In genomic region chr16:4726616-4727015, GRCh38 we compare ENCODE assay signal across 20 cellular contexts. TPM values are rescaled to one million over a fixed set of nuclear protein-coding genes. Genes with fewer than 3 reads are reported as not detected.
DNase-seq lines count a peak whose midpoint lies in the region; ATAC-seq, FAIRE-seq and TF ChIP-seq lines count a peak whose summit lies in the region.
"Had no signal": no experiment of that assay in that cellular context is flagged by ENCODE, and none has a peak within 500 bp of the region (broad histone marks: within the 10 kb centered on the region; RNA-seq: fewer than 3 reads in every experiment).

No MANE protein-coding gene starts in this region.

- H3K27me3 Mint-ChIP-seq in H9 (ENCODE audit: low read depth) = no peaks in the 10 kb centered on the region
- H3K27me3 Mint-ChIP-seq in activated CD4-positive, alpha-beta T cell treated with anti-CD3 and anti-CD28 coated beads for 36 hours = no peaks in the 10 kb centered on the region
- H3K27me3 Mint-ChIP-seq: CD4-positive, alpha-beta memory T cell had no signal

- H2BK5ac ChIP-seq in H9 (ENCODE audit: insufficient read length, low read length) = no peak overlapping the region
- H2BK5ac ChIP-seq in mesendoderm (ENCODE audit: low read length) = no peak overlapping the region

- H2BK15ac ChIP-seq in H9 (ENCODE audit: low read depth, low read length) (no peak overlapping the region), mesendoderm (replicated peaks; ENCODE audit: low read depth) (no peak overlapping the region)

- H3K27ac ChIP-seq in H9 (ENCODE audit: insufficient read length, low read depth, low read length) (no peak overlapping the region), RWPE1 (peak overlapping the region; percentile 2; the same call in 1 of the 2 replicates), kidney (ENCODE audit: low read depth in 2 of 2, low read length in 2 of 2) (no peak overlapping the region), osteoblast (ENCODE audit: low read depth, low read length) (no peak overlapping the region), mesendoderm (ENCODE audit: low read depth, low read length) (no peak overlapping the region), foreskin keratinocyte (no peak overlapping the region)
- H3K27ac ChIP-seq: GM23248 had no signal

- H4K91ac ChIP-seq in H9 (ENCODE audit: insufficient read length, low read depth, low read length) = no peak overlapping the region

- H4K5ac ChIP-seq in H9 (ENCODE audit: insufficient read length, low read depth, low read length) (no peak overlapping the region), mesendoderm (ENCODE audit: low read length) (no peak overlapping the region)

- WGBS in H9 (ENCODE audit: extremely low coverage, insufficient read length, low lambda C conversion rate) = no CpG with 5 or more reads among the region's 18 CpGs
- no CpG with 5 or more reads among the region's 18 CpGs for WGBS in mesendoderm (ENCODE audit: extremely low coverage, insufficient coverage, low lambda C conversion rate)

- H3K14ac ChIP-seq in H9 (ENCODE audit: insufficient read depth, low read length) = no peak overlapping the region

- H3K4ac ChIP-seq in H9 (ENCODE audit: low read depth, low read length) (no peak overlapping the region), mesendoderm (ENCODE audit: low read depth, low read length) (no peak overlapping the region)

- ATAC-seq in activated CD4-positive, alpha-beta T cell treated with anti-CD3 and anti-CD28 coated beads for 36 hours = no peak
- no peak for ATAC-seq in foreskin keratinocyte
- ATAC-seq: HCT116 had no signal

- no peak overlapping the region for H3K4me3 ChIP-seq in kidney (ENCODE audit: low read length in 2 of 2)
- no peak overlapping the region for H3K4me3 ChIP-seq in osteoblast (ENCODE audit: insufficient read depth, low read length)
- H3K4me3 ChIP-seq in mesendoderm (ENCODE audit: low read length) = no peak overlapping the region
- H3K4me3 ChIP-seq: GM23248 had no signal

- POLR2A ChIA-PET in RWPE1 (lab: Yijun Ruan, JAX; ENCODE audit: low non-redundant PET) = no interaction called here
- POLR2A ChIA-PET in activated CD4-positive, alpha-beta T cell treated with anti-CD3 and anti-CD28 coated beads for 36 hours (lab: Charles Lee) = no interaction called here

- H3K36me3 ChIP-seq in kidney (ENCODE audit: control insufficient read depth in 1 of 2, insufficient read depth in 2 of 2, low read length in 2 of 2) (peaks cover 22 to 27% of the 10 kb centered on the region in 2 donors), osteoblast (ENCODE audit: insufficient read depth, low read length) (peaks cover 47% of the 10 kb centered on the region), mesendoderm (ENCODE audit: control insufficient read depth, insufficient read depth, low read length) (peaks cover 13% of the 10 kb centered on the region)

- H3K23ac ChIP-seq in H9 (ENCODE audit: insufficient read length, low read depth, low read length) (no peak overlapping the region), mesendoderm (ENCODE audit: low read length) (no peak overlapping the region)

- H2BK20ac ChIP-seq in H9 (ENCODE audit: low read depth, low read length, poor library complexity, severe bottlenecking) = no peak overlapping the region

- H4K8ac ChIP-seq in H9 (replicated peaks; ENCODE audit: insufficient read length, low read depth, low read length) (no peak overlapping the region), mesendoderm (ENCODE audit: low read depth, low read length) (no peak overlapping the region)

- CTCF ChIA-PET in RWPE1 (lab: Yijun Ruan, JAX) = interaction anchor here (0.6 kb wide), 1 partner anchor 1744 kb away, joined by 3 read pairs; no protein-coding TSS in a partner anchor
- CTCF ChIA-PET in activated CD4-positive, alpha-beta T cell treated with anti-CD3 and anti-CD28 coated beads for 36 hours (lab: Charles Lee) = no interaction called here

- H3K27me3 ChIP-seq in H9 (ENCODE audit: insufficient read depth, low read length) (no peaks in the 10 kb centered on the region), osteoblast (ENCODE audit: insufficient read depth, low read length) (no peaks in the 10 kb centered on the region), mesendoderm (ENCODE audit: insufficient read depth, low read length, poor library complexity) (no peaks in the 10 kb centered on the region), foreskin keratinocyte (no peaks in the 10 kb centered on the region)

- H3K9me3 Mint-ChIP-seq in H9 = no peaks in the 10 kb centered on the region; a peak in 1 of 5 replicates
- H3K9me3 Mint-ChIP-seq in activated CD4-positive, alpha-beta T cell treated with anti-CD3 and anti-CD28 coated beads for 36 hours (ENCODE audit: low read depth) = no peaks in the 10 kb centered on the region
- H3K9me3 Mint-ChIP-seq: CD4-positive, alpha-beta memory T cell had no signal

- H3K79me2 ChIP-seq in H9 (ENCODE audit: insufficient read depth, low read length) = 0 out of 2 replicates have a peak, but pooled peaks cover 2% of the 10 kb centered on the region
- peaks cover 12% of the 10 kb centered on the region for H3K79me2 ChIP-seq in osteoblast (ENCODE audit: insufficient read depth, low read length)
- H3K79me2 ChIP-seq in mesendoderm (ENCODE audit: control insufficient read depth, insufficient read depth, low read length) = no peaks in the 10 kb centered on the region

- peak overlapping the region in 2 of 3 experiments; percentile 57 to 60; a peak in 3 of 7 replicates for H3K27ac Mint-ChIP-seq in H9
- no peak overlapping the region for H3K27ac Mint-ChIP-seq in activated CD4-positive, alpha-beta T cell treated with anti-CD3 and anti-CD28 coated beads for 36 hours
- H3K27ac Mint-ChIP-seq: CD4-positive, alpha-beta memory T cell had no signal

- FAIRE-seq in kidney (lab: Jason Lieb, UNC) = no peak
- no peak for FAIRE-seq in GM12892 (lab: Jason Lieb, UNC)
- FAIRE-seq: G401.6, GM19239, H1 had no signal

- H3K4me1 ChIP-seq in H9 (ENCODE audit: insufficient read depth, low read length) = no peaks in the 10 kb centered on the region
- H3K4me1 ChIP-seq in kidney (ENCODE audit: control insufficient read depth in 1 of 2, insufficient read depth in 1 of 2, low read depth in 1 of 2, low read length in 2 of 2) = no peaks in the 10 kb centered on the region
- H3K4me1 ChIP-seq in osteoblast (ENCODE audit: insufficient read depth, low read length) = no peaks in the 10 kb centered on the region
- H3K4me1 ChIP-seq in mesendoderm (ENCODE audit: control insufficient read depth, low read depth, low read length) = no peaks in the 10 kb centered on the region
- H3K4me1 ChIP-seq in foreskin keratinocyte = no peaks in the 10 kb centered on the region

- H3K4me1 Mint-ChIP-seq in H9 = no peaks in the 10 kb centered on the region
- H3K4me1 Mint-ChIP-seq in activated CD4-positive, alpha-beta T cell treated with anti-CD3 and anti-CD28 coated beads for 36 hours = no peaks in the 10 kb centered on the region

- H2AK5ac ChIP-seq in H9 (ENCODE audit: insufficient read length, low read length) = no peak overlapping the region
- no peak overlapping the region for H2AK5ac ChIP-seq in mesendoderm (ENCODE audit: low read length)

- intact Hi-C loops in kidney (cut with DNase I) = no loop called here
- intact Hi-C loops in activated CD4-positive, alpha-beta T cell treated with anti-CD3 and anti-CD28 coated beads for 36 hours (cut with DNase I, micrococcal nuclease) = no loop called here

- no peak for DNase-seq in H9
- no peak for DNase-seq in RWPE1 (ENCODE audit: low spot score)
- peak; percentile 46 for DNase-seq in kidney
- peak; percentile 37 for DNase-seq in osteoblast (ENCODE audit: insufficient read length, low spot score, missing footprints)
- DNase-seq in activated CD4-positive, alpha-beta T cell treated with anti-CD3 and anti-CD28 coated beads for 36 hours = no peak
- no peak for DNase-seq in mesendoderm
- DNase-seq in GM12892 (ENCODE audit: insufficient read length) = no peak
- no peak for DNase-seq in foreskin keratinocyte
- DNase-seq: C1 segment of cervical spinal cord; Calu3; CD4-positive, alpha-beta memory T cell; COR-L47; DMS153; DND-41; GM23248; H7 had no signal

- H2AFZ ChIP-seq in H9 (ENCODE audit: low read length) = no peak overlapping the region
- H2AFZ ChIP-seq in osteoblast (ENCODE audit: low read length) = no peak overlapping the region
- H2AFZ ChIP-seq: GM23248 had no signal

- H3K4me2 ChIP-seq in H9 (ENCODE audit: insufficient read depth, insufficient read length, low read length) (no peak overlapping the region), osteoblast (ENCODE audit: insufficient read depth, low read length) (no peak overlapping the region), mesendoderm (ENCODE audit: low read length) (no peak overlapping the region)

- H3K4me3 Mint-ChIP-seq in H9 = no peak overlapping the region
- H3K4me3 Mint-ChIP-seq in activated CD4-positive, alpha-beta T cell treated with anti-CD3 and anti-CD28 coated beads for 36 hours = no peak overlapping the region
- H3K4me3 Mint-ChIP-seq: CD4-positive, alpha-beta memory T cell had no signal

- TF ChIP-seq POLR2A in GM12892 (IDR thresholded peaks at IDR 0.05; ENCODE audit: low read depth, low read length) = no peak

- H3K79me1 ChIP-seq in H9 (ENCODE audit: insufficient read depth, low read depth, low read length, poor library complexity, severe bottlenecking) (peaks cover 3% of the 10 kb centered on the region), mesendoderm (ENCODE audit: low read length) (peaks cover 6% of the 10 kb centered on the region)

- H2BK12ac ChIP-seq in H9 (ENCODE audit: insufficient read length, low read depth, low read length) = no peak overlapping the region

- no peaks in the 10 kb centered on the region for H3K9me3 ChIP-seq in H9 (ENCODE audit: control insufficient read depth, low read depth, low read length)
- H3K9me3 ChIP-seq in kidney (ENCODE audit: control insufficient read depth in 1 of 2, low read length in 2 of 2) = no peaks in the 10 kb centered on the region
- no peaks in the 10 kb centered on the region for H3K9me3 ChIP-seq in osteoblast (ENCODE audit: low read depth, low read length)

- H3K18ac ChIP-seq in H9 (ENCODE audit: insufficient read length, low read depth, low read length) (no peak overlapping the region), mesendoderm (ENCODE audit: low read length) (no peak overlapping the region)

- no peak overlapping the region for H3K56ac ChIP-seq in H9 (ENCODE audit: insufficient read length, low read depth, low read length)
- no peak overlapping the region for H3K56ac ChIP-seq in mesendoderm (ENCODE audit: low read length)

- H3K9ac ChIP-seq in H9 (ENCODE audit: extremely low read depth, insufficient read length, low read length) (no peak overlapping the region), kidney (ENCODE audit: low read length in 2 of 2) (no peak overlapping the region), mesendoderm (ENCODE audit: low read length) (no peak overlapping the region)
- H3K9ac ChIP-seq: GM23248 had no signal

- H2BK120ac ChIP-seq in H9 (ENCODE audit: low read depth, low read length, poor library complexity, severe bottlenecking) = no peak overlapping the region
- no peak overlapping the region for H2BK120ac ChIP-seq in mesendoderm (ENCODE audit: low read depth, low read length)

- H4K20me1 ChIP-seq in H9 (ENCODE audit: control insufficient read depth, insufficient read depth, insufficient read length) (no peaks in the 10 kb centered on the region), osteoblast (ENCODE audit: insufficient read depth, low read length) (no peaks in the 10 kb centered on the region)

- TF ChIP-seq CTCF in H9 (conservative IDR thresholded peaks at IDR 0.05) (no peak), RWPE1 (conservative IDR thresholded peaks at IDR 0.05; ENCODE audit: low read depth) (no peak), kidney (IDR thresholded peaks at IDR 0.05; ENCODE audit: borderline replicate concordance, extremely low read depth, insufficient read depth) (no peak), osteoblast (IDR thresholded peaks at IDR 0.05; ENCODE audit: extremely low read depth, low read depth, low read length) (no peak), foreskin keratinocyte (conservative IDR thresholded peaks at IDR 0.05) (no peak)

- no peak overlapping the region for H3T11ph ChIP-seq in H9 (ENCODE audit: low read length)

- peaks cover 8 to 65% (median 49%) of the 10 kb centered on the region in 3 experiments for H3K36me3 Mint-ChIP-seq in H9 (ENCODE audit: insufficient read depth in 1 of 3, low read depth in 3 of 3)
- H3K36me3 Mint-ChIP-seq in activated CD4-positive, alpha-beta T cell treated with anti-CD3 and anti-CD28 coated beads for 36 hours (ENCODE audit: low read depth) = peaks cover 25% of the 10 kb centered on the region

- no peaks in the 10 kb centered on the region for H3K23me2 ChIP-seq in H9 (ENCODE audit: insufficient read length, low read depth, low read length, poor library complexity, severe bottlenecking)

RNA-seq across cellular contexts. Expression of gene ANKS3, which starts 7.5 kb away (rescaled TPM):
- total RNA-seq in H9 (2021) (27.3 and 32.0 TPM in 2 replicates), kidney (27.6 TPM), osteoblast (31.2 and 39.4 TPM in 2 replicates), foreskin keratinocyte (9.2 and 10.9 TPM in 2 replicates)
- polyA plus RNA-seq in kidney (ENCODE audit: insufficient read depth, low read depth, low replicate concordance) (20.7 TPM), foreskin keratinocyte (7.4 and 8.6 TPM in 2 replicates)
- total RNA-seq in activated CD4-positive, alpha-beta T cell treated with anti-CD3 and anti-CD28 coated beads for 36 hours = 10 to 100 TPM; 12.1 to 14.1 TPM
- polyA plus RNA-seq in mesendoderm (2013, experiment 1 of 2) = 6.4 TPM
- polyA plus RNA-seq in mesendoderm (2013, experiment 2 of 2) = 6.7 TPM
- polyA plus RNA-seq in GM12892 (2012; ENCODE audit: missing spikeins) = 6.8 TPM

RNA-seq across cellular contexts. Expression of gene DNAAF8, which starts 7.7 kb away (rescaled TPM):
- total RNA-seq in H9 (2021) = 0.33 and 0.39 TPM in 2 replicates
- 1.8 TPM for total RNA-seq in kidney
- polyA plus RNA-seq in kidney (ENCODE audit: insufficient read depth, low read depth, low replicate concordance) = 4.0 TPM
- 1.1 and 2.7 TPM in 2 replicates for total RNA-seq in osteoblast
- total RNA-seq in activated CD4-positive, alpha-beta T cell treated with anti-CD3 and anti-CD28 coated beads for 36 hours = under 1 TPM; 0.11 to 0.16 TPM
- 0.35 TPM for polyA plus RNA-seq in mesendoderm (2013, experiment 1 of 2)
- polyA plus RNA-seq in mesendoderm (2013, experiment 2 of 2) = 0.25 TPM
- polyA plus RNA-seq in GM12892 (2012; ENCODE audit: missing spikeins) = 0.40 TPM
- 0.18 and 0.31 TPM in 2 replicates for total RNA-seq in foreskin keratinocyte
- 0.29 and 0.30 TPM in 2 replicates for polyA plus RNA-seq in foreskin keratinocyte
- total RNA-seq: H1 had no signal

RNA-seq across cellular contexts. Expression of gene NUDT16L1, which starts 33.3 kb away (rescaled TPM):
- total RNA-seq in H9 (2021) (49.4 and 50.0 TPM in 2 replicates), kidney (30.6 TPM), osteoblast (15.0 and 18.1 TPM in 2 replicates), foreskin keratinocyte (24.7 and 25.1 TPM in 2 replicates)
- polyA plus RNA-seq in kidney (ENCODE audit: insufficient read depth, low read depth, low replicate concordance) (69.4 TPM), foreskin keratinocyte (35.6 and 38.8 TPM in 2 replicates)
- 10 to 100 TPM; 16.4 to 22.5 TPM for total RNA-seq in activated CD4-positive, alpha-beta T cell treated with anti-CD3 and anti-CD28 coated beads for 36 hours
- polyA plus RNA-seq in mesendoderm (2013, experiment 1 of 2) = 27.8 TPM
- polyA plus RNA-seq in mesendoderm (2013, experiment 2 of 2) = 28.2 TPM
- 13.5 TPM for polyA plus RNA-seq in GM12892 (2012; ENCODE audit: missing spikeins)

RNA-seq across cellular contexts. Expression of gene ZNF500, which starts 40.3 kb away (rescaled TPM):
- total RNA-seq in H9 (2021) = 15.9 and 18.3 TPM in 2 replicates
- total RNA-seq in kidney = 18.3 TPM
- 4.9 TPM for polyA plus RNA-seq in kidney (ENCODE audit: insufficient read depth, low read depth, low replicate concordance)
- 14.5 and 16.2 TPM in 2 replicates for total RNA-seq in osteoblast
- 10 to 100 TPM; 10.3 to 11.6 TPM for total RNA-seq in activated CD4-positive, alpha-beta T cell treated with anti-CD3 and anti-CD28 coated beads for 36 hours
- polyA plus RNA-seq in mesendoderm (2013, experiment 1 of 2) = 4.7 TPM
- polyA plus RNA-seq in mesendoderm (2013, experiment 2 of 2) = 4.4 TPM
- 3.0 TPM for polyA plus RNA-seq in GM12892 (2012; ENCODE audit: missing spikeins)
- 8.5 and 8.8 TPM in 2 replicates for total RNA-seq in foreskin keratinocyte
- polyA plus RNA-seq in foreskin keratinocyte = 4.2 and 5.5 TPM in 2 replicates

Comparison
In these comparisons a context has a peak if more than half of its experiments do, and no peak if none do; other contexts are left out.
1. DNase-seq: peak in kidney (single experiment) and osteoblast (single experiment); none in H9 (single experiment), RWPE1 (single experiment), activated CD4-positive, alpha-beta T cell treated with anti-CD3 and anti-CD28 coated beads for 36 hours (single experiment), mesendoderm (single experiment), GM12892 (single experiment) and foreskin keratinocyte (0 of 2).